In the genomic region with DNA sequence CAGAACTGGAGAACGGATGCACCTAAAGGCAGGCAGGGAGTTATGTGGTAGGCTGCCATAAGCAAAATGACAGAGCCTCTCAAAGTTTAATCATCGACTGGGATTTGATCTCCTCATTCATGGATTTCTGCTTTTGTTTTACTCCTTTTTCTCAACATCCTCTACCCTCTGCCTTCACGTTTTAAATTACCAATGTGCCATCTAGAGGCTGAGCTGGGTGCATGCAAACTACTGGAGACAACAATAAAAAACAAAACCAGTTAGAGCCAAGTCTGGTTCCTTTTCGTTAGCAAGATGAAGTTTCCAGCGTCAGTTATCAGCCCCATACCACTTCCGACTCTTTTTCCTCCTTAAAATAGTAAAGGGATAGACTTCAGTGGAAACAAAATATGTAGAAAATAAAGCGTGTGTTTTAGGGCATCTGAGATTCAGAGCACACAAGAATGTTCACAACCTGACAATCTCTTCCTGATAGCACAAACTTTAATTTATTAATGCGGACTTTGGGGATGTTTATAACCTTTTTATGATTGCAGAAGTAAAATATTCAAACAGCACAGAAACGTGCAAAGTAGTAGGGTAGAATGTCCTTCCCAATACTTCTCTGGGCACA, we compare ENCODE assay signal across 8 cellular contexts.
DNase-seq lines count a peak whose midpoint lies in the region; ATAC-seq and TF ChIP-seq lines count a peak whose summit lies in the region.

No MANE protein-coding gene starts in this region.

- peak; percentile 74 for TF ChIP-seq CTCF in AG10803 (conservative IDR thresholded peaks at IDR 0.05; ENCODE audit: low read length)
- TF ChIP-seq CTCF in WTC11 (IDR thresholded peaks at IDR 0.05), result no peak

- no peaks in the 10 kb centered on the region for H3K27me3 Mint-ChIP-seq in WTC11 (ENCODE audit: low read depth)

- POLR2A ChIA-PET in WTC11 (lab: Charles Lee), result interaction anchor here (0.6 kb wide), 1 partner anchor 12 kb away, joined by 3 read pairs; no protein-coding TSS in a partner anchor

- peak; percentile 74 for ATAC-seq in WTC11
- no peak for ATAC-seq in HG03095 (IDR thresholded peaks at IDR 0.05; ENCODE audit: unreplicated experiment)

- H3K27ac Mint-ChIP-seq in WTC11, result peak overlapping the region; percentile 27; the same call in 1 of the 2 replicates

- CTCF ChIA-PET in WTC11 (lab: Charles Lee), result interaction anchor here (1.0 to 2.0 kb wide), 4 partner anchors 11 to 176 kb away, joined by 3 to 7 read pairs (median 4); no protein-coding TSS in a partner anchor

- no peak overlapping the region for H3K4me3 ChIP-seq in AG10803 (ENCODE audit: low read length)

- H3K4me3 Mint-ChIP-seq in WTC11, result no peak overlapping the region

- H3K9me3 Mint-ChIP-seq in WTC11, result no peaks in the 10 kb centered on the region

- in situ Hi-C loops in KBM-7 (cut with MboI; ENCODE audit: low pct_unique_long_range_greater_than_20kb, low sequenced_read_pairs), result no loop called here

- H3K4me1 Mint-ChIP-seq in WTC11, result peaks cover 18% of the 10 kb centered on the region

- DNase-seq in AG10803 (ENCODE audit: low read depth), result peak; percentile 40
- peak; percentile 7 for DNase-seq in KBM-7
- DNase-seq in WTC11 (ENCODE audit: low spot score), result no peak
- peak; percentile 65 for DNase-seq in left kidney (ENCODE audit: low read depth, low spot score)
- no peak for DNase-seq in HK-2 (ENCODE audit: unreplicated experiment)
- DNase-seq in DMS79 (lab: John Stamatoyannopoulos, UW), result no peak
- DNase-seq in GM19238 (ENCODE audit: insufficient read length, low spot score), result no peak

- H3K36me3 Mint-ChIP-seq in WTC11, result peaks cover 20% of the 10 kb centered on the region

TF ChIP-seq in WTC11, 78 proteins besides CTCF, POLR2A, EP300 and RAD21:
- TF ChIP-seq SP1 (CRISPR knock-in tag; conservative IDR thresholded peaks at IDR 0.05) (no peak), ATF1 (CRISPR knock-in tag; IDR thresholded peaks at IDR 0.05) (no peak), RORB (CRISPR knock-in tag; IDR thresholded peaks at IDR 0.05) (no peak), ZNF416 (CRISPR knock-in tag; IDR thresholded peaks at IDR 0.05) (no peak), NFATC4 (CRISPR knock-in tag; IDR thresholded peaks at IDR 0.05) (no peak), ESRRA (CRISPR knock-in tag; IDR thresholded peaks at IDR 0.05; ENCODE audit: borderline replicate concordance) (no peak), FOXK1 (CRISPR knock-in tag; IDR thresholded peaks at IDR 0.05) (no peak), CBFB (CRISPR knock-in tag; IDR thresholded peaks at IDR 0.05; ENCODE audit: low read depth) (no peak), ZNF671 (CRISPR knock-in tag; IDR thresholded peaks at IDR 0.05) (no peak), RELA (CRISPR knock-in tag; IDR thresholded peaks at IDR 0.05; ENCODE audit: borderline replicate concordance) (no peak), JUN (CRISPR knock-in tag; IDR thresholded peaks at IDR 0.05) (no peak), ZNF121 (CRISPR knock-in tag; IDR thresholded peaks at IDR 0.05) (no peak), GABPB1 (CRISPR knock-in tag; IDR thresholded peaks at IDR 0.05) (no peak), TEAD1 (CRISPR knock-in tag; IDR thresholded peaks at IDR 0.05) (no peak)
- TF ChIP-seq, protein P1, sequence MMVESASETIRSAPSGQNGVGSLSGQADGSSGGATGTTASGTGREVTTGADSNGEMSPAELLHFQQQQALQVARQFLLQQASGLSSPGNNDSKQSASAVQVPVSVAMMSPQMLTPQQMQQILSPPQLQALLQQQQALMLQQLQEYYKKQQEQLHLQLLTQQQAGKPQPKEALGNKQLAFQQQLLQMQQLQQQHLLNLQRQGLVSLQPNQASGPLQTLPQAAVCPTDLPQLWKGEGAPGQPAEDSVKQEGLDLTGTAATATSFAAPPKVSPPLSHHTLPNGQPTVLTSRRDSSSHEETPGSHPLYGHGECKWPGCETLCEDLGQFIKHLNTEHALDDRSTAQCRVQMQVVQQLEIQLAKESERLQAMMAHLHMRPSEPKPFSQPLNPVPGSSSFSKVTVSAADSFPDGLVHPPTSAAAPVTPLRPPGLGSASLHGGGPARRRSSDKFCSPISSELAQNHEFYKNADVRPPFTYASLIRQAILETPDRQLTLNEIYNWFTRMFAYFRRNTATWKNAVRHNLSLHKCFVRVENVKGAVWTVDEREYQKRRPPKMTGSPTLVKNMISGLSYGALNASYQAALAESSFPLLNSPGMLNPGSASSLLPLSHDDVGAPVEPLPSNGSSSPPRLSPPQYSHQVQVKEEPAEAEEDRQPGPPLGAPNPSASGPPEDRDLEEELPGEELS (CRISPR knock-in tag; IDR thresholded peaks at IDR 0.05), result no peak
- TF ChIP-seq, protein P2, sequence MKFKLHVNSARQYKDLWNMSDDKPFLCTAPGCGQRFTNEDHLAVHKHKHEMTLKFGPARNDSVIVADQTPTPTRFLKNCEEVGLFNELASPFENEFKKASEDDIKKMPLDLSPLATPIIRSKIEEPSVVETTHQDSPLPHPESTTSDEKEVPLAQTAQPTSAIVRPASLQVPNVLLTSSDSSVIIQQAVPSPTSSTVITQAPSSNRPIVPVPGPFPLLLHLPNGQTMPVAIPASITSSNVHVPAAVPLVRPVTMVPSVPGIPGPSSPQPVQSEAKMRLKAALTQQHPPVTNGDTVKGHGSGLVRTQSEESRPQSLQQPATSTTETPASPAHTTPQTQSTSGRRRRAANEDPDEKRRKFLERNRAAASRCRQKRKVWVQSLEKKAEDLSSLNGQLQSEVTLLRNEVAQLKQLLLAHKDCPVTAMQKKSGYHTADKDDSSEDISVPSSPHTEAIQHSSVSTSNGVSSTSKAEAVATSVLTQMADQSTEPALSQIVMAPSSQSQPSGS (CRISPR knock-in tag; IDR thresholded peaks at IDR 0.05; ENCODE audit: borderline replicate concordance, low read depth), result no peak
- TF ChIP-seq, protein P3, sequence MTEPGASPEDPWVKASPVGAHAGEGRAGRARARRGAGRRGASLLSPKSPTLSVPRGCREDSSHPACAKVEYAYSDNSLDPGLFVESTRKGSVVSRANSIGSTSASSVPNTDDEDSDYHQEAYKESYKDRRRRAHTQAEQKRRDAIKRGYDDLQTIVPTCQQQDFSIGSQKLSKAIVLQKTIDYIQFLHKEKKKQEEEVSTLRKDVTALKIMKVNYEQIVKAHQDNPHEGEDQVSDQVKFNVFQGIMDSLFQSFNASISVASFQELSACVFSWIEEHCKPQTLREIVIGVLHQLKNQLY (CRISPR knock-in tag; IDR thresholded peaks at IDR 0.05), result no peak
- TF ChIP-seq, protein P4, sequence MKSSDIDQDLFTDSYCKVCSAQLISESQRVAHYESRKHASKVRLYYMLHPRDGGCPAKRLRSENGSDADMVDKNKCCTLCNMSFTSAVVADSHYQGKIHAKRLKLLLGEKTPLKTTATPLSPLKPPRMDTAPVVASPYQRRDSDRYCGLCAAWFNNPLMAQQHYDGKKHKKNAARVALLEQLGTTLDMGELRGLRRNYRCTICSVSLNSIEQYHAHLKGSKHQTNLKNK (CRISPR knock-in tag; IDR thresholded peaks at IDR 0.05), result no peak
- TF ChIP-seq, protein P5, sequence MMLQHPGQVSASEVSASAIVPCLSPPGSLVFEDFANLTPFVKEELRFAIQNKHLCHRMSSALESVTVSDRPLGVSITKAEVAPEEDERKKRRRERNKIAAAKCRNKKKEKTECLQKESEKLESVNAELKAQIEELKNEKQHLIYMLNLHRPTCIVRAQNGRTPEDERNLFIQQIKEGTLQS (CRISPR knock-in tag; conservative IDR thresholded peaks at IDR 0.05), result no peak
- TF ChIP-seq, protein P6, sequence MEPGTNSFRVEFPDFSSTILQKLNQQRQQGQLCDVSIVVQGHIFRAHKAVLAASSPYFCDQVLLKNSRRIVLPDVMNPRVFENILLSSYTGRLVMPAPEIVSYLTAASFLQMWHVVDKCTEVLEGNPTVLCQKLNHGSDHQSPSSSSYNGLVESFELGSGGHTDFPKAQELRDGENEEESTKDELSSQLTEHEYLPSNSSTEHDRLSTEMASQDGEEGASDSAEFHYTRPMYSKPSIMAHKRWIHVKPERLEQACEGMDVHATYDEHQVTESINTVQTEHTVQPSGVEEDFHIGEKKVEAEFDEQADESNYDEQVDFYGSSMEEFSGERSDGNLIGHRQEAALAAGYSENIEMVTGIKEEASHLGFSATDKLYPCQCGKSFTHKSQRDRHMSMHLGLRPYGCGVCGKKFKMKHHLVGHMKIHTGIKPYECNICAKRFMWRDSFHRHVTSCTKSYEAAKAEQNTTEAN (CRISPR knock-in tag; IDR thresholded peaks at IDR 0.05), result no peak

Comparison
In these comparisons a context has a peak if more than half of its experiments do, and no peak if none do; other contexts are left out.
1. DNase-seq: peak in AG10803 (single experiment), KBM-7 (single experiment) and left kidney (single experiment); none in WTC11 (single experiment), HK-2 (single experiment), DMS79 (single experiment) and GM19238 (single experiment).